ENCODE assay signal across 16 cellular contexts in genomic region chr4:110619001-110619350, GRCh38. TPM values are rescaled to one million over a fixed set of nuclear protein-coding genes. Genes with fewer than 3 reads are reported as not detected.
DNase-seq lines count a peak whose midpoint lies in the region; ATAC-seq, FAIRE-seq and TF ChIP-seq lines count a peak whose summit lies in the region.
"Had no signal": no experiment of that assay in that cellular context is flagged by ENCODE, and none has a peak within 500 bp of the region (broad histone marks: within the 10 kb centered on the region; RNA-seq: fewer than 3 reads in every experiment).

No MANE protein-coding gene starts in this region.

- peaks cover 81% of the 10 kb centered on the region for H3K27me3 Mint-ChIP-seq in nephron progenitor cell (ENCODE audit: low read depth, poor library complexity)

- H3K36me3 ChIP-seq in left ventricle myocardium inferior (no peaks in the 10 kb centered on the region), ovary (no peaks in the 10 kb centered on the region)
- H3K36me3 ChIP-seq: transverse colon had no signal

- H3K4me1 ChIP-seq in left ventricle myocardium inferior, result peaks cover 47% of the 10 kb centered on the region
- H3K4me1 ChIP-seq in ovary (ENCODE audit: insufficient read depth), result peaks cover 9% of the 10 kb centered on the region

- H3K4me3 ChIP-seq in left ventricle myocardium inferior (peak overlapping the region; percentile 0), fibroblast of villous mesenchyme (ENCODE audit: low read depth, low read length) (peak overlapping the region; percentile 79), ovary (no peak overlapping the region)
- H3K4me3 ChIP-seq: SK-N-MC, transverse colon had no signal

- no peaks in the 10 kb centered on the region for H3K9me3 Mint-ChIP-seq in nephron progenitor cell
- H3K9me3 Mint-ChIP-seq: dendritic cell treated with granulocyte-macrophage colony-stimulating factor and Interleukin-4, amounts not matched to agents 40 ng/mL and 50 ng/mL, for 4 days; stimulated activated memory B cell treated with anti-CD40 and anti-IgM and Interleukin-4, amounts not matched to agents 10 μg/mL and 1 μg/mL and 100 μg/mL, for 72 hours had no signal

- peaks cover 77% of the 10 kb centered on the region for H3K4me1 Mint-ChIP-seq in nephron progenitor cell

- ATAC-seq in Right ventricle myocardium superior (ENCODE audit: poor library complexity), result no peak
- ATAC-seq in HG03460 (IDR thresholded peaks at IDR 0.05; ENCODE audit: unreplicated experiment), result no peak
- ATAC-seq: activated naive CD4-positive, alpha-beta T cell treated with anti-CD3 and anti-CD28 coated beads, Interleukin-2, amount 50 U/mL, for 72 hours; HCT116; stimulated activated memory B cell treated with anti-CD40 and anti-IgM and Interleukin-4, amounts not matched to agents 10 μg/mL and 1 μg/mL and 100 μg/mL, for 72 hours had no signal

- no peak for TF ChIP-seq POLR2A in ovary (IDR thresholded peaks at IDR 0.05)

- H3K36me3 Mint-ChIP-seq in nephron progenitor cell (ENCODE audit: low read depth), result no peaks in the 10 kb centered on the region
- H3K36me3 Mint-ChIP-seq: stimulated activated memory B cell treated with anti-CD40 and anti-IgM and Interleukin-4, amounts not matched to agents 10 μg/mL and 1 μg/mL and 100 μg/mL, for 72 hours had no signal

- intact Hi-C loops in left ventricle myocardium inferior (cut with micrococcal nuclease) (no loop called here), Right ventricle myocardium superior (cut with DNase I) (no loop called here), ovary (cut with DNase I) (no loop called here)

- TF ChIP-seq EP300 in ovary (IDR thresholded peaks at IDR 0.05), result no peak

- no peak for TF ChIP-seq CTCF in left ventricle myocardium inferior (IDR thresholded peaks at IDR 0.05; ENCODE audit: borderline replicate concordance)
- TF ChIP-seq CTCF in fibroblast of villous mesenchyme (IDR thresholded peaks at IDR 0.05; ENCODE audit: insufficient read depth, low read depth, low read length), result no peak
- TF ChIP-seq CTCF in nephron progenitor cell (IDR thresholded peaks at IDR 0.05), result no peak
- TF ChIP-seq CTCF in ovary (IDR thresholded peaks at IDR 0.05), result no peak

- no peak for FAIRE-seq in RCC 7860 (lab: Jason Lieb, UNC)

- DNase-seq in left ventricle myocardium inferior (no peak), Right ventricle myocardium superior (no peak), fibroblast of villous mesenchyme (ENCODE audit: low read depth) (no peak), nephron progenitor cell (no peak), ovary (no peak), HEK293T (ENCODE audit: extremely low spot score) (no peak), RCC 7860 (ENCODE audit: low spot score) (no peak)
- DNase-seq: NCI-H1105 treated with DMSO at 0.1 percent for 48 hours, NCI-H748 treated with DMSO at 0.1 percent for 48 hours, transverse colon had no signal

- POLR2A ChIA-PET in HEK293T (lab: Yijun Ruan, JAX), result no interaction called here

- H3K27me3 ChIP-seq in left ventricle myocardium inferior (ENCODE audit: low read depth) (peaks cover 100% of the 10 kb centered on the region), ovary (no peaks in the 10 kb centered on the region)

- H3K27ac Mint-ChIP-seq in nephron progenitor cell, result peak overlapping the region; percentile 98
- H3K27ac Mint-ChIP-seq: dendritic cell treated with granulocyte-macrophage colony-stimulating factor and Interleukin-4, amounts not matched to agents 40 ng/mL and 50 ng/mL, for 4 days; stimulated activated memory B cell treated with anti-CD40 and anti-IgM and Interleukin-4, amounts not matched to agents 10 μg/mL and 1 μg/mL and 100 μg/mL, for 72 hours had no signal

- H3K9me3 ChIP-seq in left ventricle myocardium inferior (replicated peaks) (no peaks in the 10 kb centered on the region), ovary (peaks cover 0 to 4% of the 10 kb centered on the region in 2 donors)
- H3K9me3 ChIP-seq: transverse colon had no signal

- WGBS in ovary, 3 donors, result 20 to 28% (median 23%) methylated on average over 14 of the region's 14 CpGs

- CTCF ChIA-PET in HEK293T (lab: Yijun Ruan, JAX), result no interaction called here

- peak overlapping the region; percentile 90 for H3K4me3 Mint-ChIP-seq in nephron progenitor cell

- no peak overlapping the region for H3K27ac ChIP-seq in left ventricle myocardium inferior (replicated peaks)
- H3K27ac ChIP-seq in ovary, result no peak overlapping the region
- H3K27ac ChIP-seq: SK-N-MC, transverse colon had no signal

TF ChIP-seq in HEK293T, 16 proteins besides CTCF, POLR2A, EP300 and RAD21:
- TF ChIP-seq LEF1 (IDR thresholded peaks at IDR 0.05; ENCODE audit: borderline replicate concordance) (no peak), TARDBP (IDR thresholded peaks at IDR 0.05) (no peak), FOXA1 (IDR thresholded peaks at IDR 0.05) (no peak), FOXM1 (IDR thresholded peaks at IDR 0.05; ENCODE audit: borderline replicate concordance) (no peak), SUZ12 (IDR thresholded peaks at IDR 0.05) (no peak), CTBP1 (IDR thresholded peaks at IDR 0.05; ENCODE audit: borderline replicate concordance) (no peak), PKNOX1 (IDR thresholded peaks at IDR 0.05) (no peak), ARNT (IDR thresholded peaks at IDR 0.05) (no peak), L3MBTL2 (conservative IDR thresholded peaks at IDR 0.05) (no peak), ZNF384 (IDR thresholded peaks at IDR 0.05) (no peak), NFRKB (IDR thresholded peaks at IDR 0.05) (no peak), BHLHE40 (IDR thresholded peaks at IDR 0.05; ENCODE audit: borderline replicate concordance) (no peak), HDGF (IDR thresholded peaks at IDR 0.05; ENCODE audit: borderline replicate concordance) (no peak), SP1 (IDR thresholded peaks at IDR 0.05) (no peak), ELF4 (IDR thresholded peaks at IDR 0.05) (no peak), FOXK2 (IDR thresholded peaks at IDR 0.05) (no peak)

RNA-seq across cellular contexts. Expression of gene PITX2, which starts 3.9 kb away (rescaled TPM):
- total RNA-seq in left ventricle myocardium inferior, result not detected
- total RNA-seq in Right ventricle myocardium superior, result not detected
- total RNA-seq in fibroblast of villous mesenchyme, result 7.8 and 25.4 TPM in 2 replicates
- under 1 TPM in 2 of 7 donors, not detected in 5; 0.15 to 0.24 TPM for total RNA-seq in ovary
- not detected for polyA plus RNA-seq in ovary
- total RNA-seq: activated naive CD4-positive, alpha-beta T cell treated with anti-CD3 and anti-CD28 coated beads, Interleukin-2, amount 50 U/mL, for 72 hours had no signal
